16 cellular contexts compared by ENCODE assay signal in genomic region chr9:33814816-33815215, GRCh38.
DNase-seq lines count a peak whose midpoint lies in the region; ATAC-seq and TF ChIP-seq lines count a peak whose summit lies in the region.
"Had no signal": no experiment of that assay in that cellular context is flagged by ENCODE, and none has a peak within 500 bp of the region (broad histone marks: within the 10 kb centered on the region; RNA-seq: fewer than 3 reads in every experiment).

No MANE protein-coding gene starts in this region.

- DNase-seq in T-helper 1 cell: no peak
- no peak for DNase-seq in RWPE2 (ENCODE audit: low spot score)
- peak; percentile 40 to 45 for DNase-seq in foreskin fibroblast
- DNase-seq in stimulated activated naive B cell treated with anti-CD40 and anti-IgM and Interleukin-4, amounts not matched to agents 10 μg/mL and 1 μg/mL and 100 μg/mL, for 72 hours: no peak
- DNase-seq in NCI-H1930 (lab: John Stamatoyannopoulos, UW): no peak
- DNase-seq in Kasumi-1 (lab: John Stamatoyannopoulos, UW): no peak
- DNase-seq: ACHN; activated T-cell treated with anti-CD3 and anti-CD28 coated beads for 4 hours; H7; KG1; RPMI8226; stimulated activated CD4-positive, alpha-beta T cell treated with anti-CD3 and anti-CD28 coated beads, Interleukin-4, amount 100 ng/mL, for 4 hours had no signal

- H3K9me3 Mint-ChIP-seq in T-helper 1 cell treated with Interleukin-12 subunit alpha and Interleukin-12 subunit beta and Interleukin-4 antibody, amounts not matched to agents 30 μg/mL and 1 μg/mL, for 36 hours: no peaks in the 10 kb centered on the region
- H3K9me3 Mint-ChIP-seq in stimulated activated naive B cell treated with anti-CD40 and anti-IgM and Interleukin-4, amounts not matched to agents 10 μg/mL and 1 μg/mL and 100 μg/mL, for 72 hours: no peaks in the 10 kb centered on the region

- no peaks in the 10 kb centered on the region; the same call in 1 of the 2 replicates for H3K36me3 ChIP-seq in RWPE2 (ENCODE audit: low read depth)

- ATAC-seq in RWPE2 (ENCODE audit: low read depth) (no peak), GM18517 (IDR thresholded peaks at IDR 0.05; ENCODE audit: unreplicated experiment) (no peak)
- no peak for ATAC-seq in stimulated activated naive B cell treated with anti-CD40 and anti-IgM and Interleukin-4, amounts not matched to agents 10 μg/mL and 1 μg/mL and 100 μg/mL, for 72 hours (replicated peaks)
- ATAC-seq: GM12878, left lobe of liver had no signal

- no peaks in the 10 kb centered on the region for H3K36me3 Mint-ChIP-seq in T-helper 1 cell treated with Interleukin-12 subunit alpha and Interleukin-12 subunit beta and Interleukin-4 antibody, amounts not matched to agents 30 μg/mL and 1 μg/mL, for 36 hours (ENCODE audit: low read depth)
- H3K36me3 Mint-ChIP-seq in stimulated activated naive B cell treated with anti-CD40 and anti-IgM and Interleukin-4, amounts not matched to agents 10 μg/mL and 1 μg/mL and 100 μg/mL, for 72 hours: peaks cover 4 to 5% of the 10 kb centered on the region in 2 donors

- no peaks in the 10 kb centered on the region for H3K27me3 ChIP-seq in RWPE2 (ENCODE audit: insufficient read depth, poor library complexity, severe bottlenecking)

- no peak overlapping the region for H3K4me3 Mint-ChIP-seq in T-helper 1 cell treated with Interleukin-12 subunit alpha and Interleukin-12 subunit beta and Interleukin-4 antibody, amounts not matched to agents 30 μg/mL and 1 μg/mL, for 36 hours
- peak overlapping the region in 1 of 2 donors; percentile 6 for H3K4me3 Mint-ChIP-seq in stimulated activated naive B cell treated with anti-CD40 and anti-IgM and Interleukin-4, amounts not matched to agents 10 μg/mL and 1 μg/mL and 100 μg/mL, for 72 hours

- no peak overlapping the region for H3K4me3 ChIP-seq in RWPE2 (ENCODE audit: severe bottlenecking)
- H3K4me3 ChIP-seq in foreskin fibroblast (ENCODE audit: low read depth in 1 of 2, low read length in 2 of 2): no peak overlapping the region
- H3K4me3 ChIP-seq: GM12878 had no signal

- TF ChIP-seq CTCF in RWPE2 (IDR thresholded peaks at IDR 0.05; ENCODE audit: poor library complexity, severe bottlenecking) (no peak), foreskin fibroblast (IDR thresholded peaks at IDR 0.05; ENCODE audit: low read depth, low read length) (no peak)

- peaks cover 6% of the 10 kb centered on the region for H3K27me3 Mint-ChIP-seq in T-helper 1 cell treated with Interleukin-12 subunit alpha and Interleukin-12 subunit beta and Interleukin-4 antibody, amounts not matched to agents 30 μg/mL and 1 μg/mL, for 36 hours (ENCODE audit: low read depth)
- H3K27me3 Mint-ChIP-seq in stimulated activated naive B cell treated with anti-CD40 and anti-IgM and Interleukin-4, amounts not matched to agents 10 μg/mL and 1 μg/mL and 100 μg/mL, for 72 hours: no peaks in the 10 kb centered on the region

- H3K27ac ChIP-seq in RWPE2 (ENCODE audit: poor library complexity, severe bottlenecking): peak overlapping the region; percentile 89

- H3K4me1 ChIP-seq in RWPE2 (ENCODE audit: insufficient read depth, poor library complexity, severe bottlenecking): peaks cover 25% of the 10 kb centered on the region

- peaks cover 35% of the 10 kb centered on the region for H3K4me1 Mint-ChIP-seq in T-helper 1 cell treated with Interleukin-12 subunit alpha and Interleukin-12 subunit beta and Interleukin-4 antibody, amounts not matched to agents 30 μg/mL and 1 μg/mL, for 36 hours (ENCODE audit: low read depth)
- peaks cover 26 to 47% of the 10 kb centered on the region in 2 donors for H3K4me1 Mint-ChIP-seq in stimulated activated naive B cell treated with anti-CD40 and anti-IgM and Interleukin-4, amounts not matched to agents 10 μg/mL and 1 μg/mL and 100 μg/mL, for 72 hours

- peak overlapping the region; percentile 27 for H3K27ac Mint-ChIP-seq in T-helper 1 cell treated with Interleukin-12 subunit alpha and Interleukin-12 subunit beta and Interleukin-4 antibody, amounts not matched to agents 30 μg/mL and 1 μg/mL, for 36 hours
- H3K27ac Mint-ChIP-seq in stimulated activated naive B cell treated with anti-CD40 and anti-IgM and Interleukin-4, amounts not matched to agents 10 μg/mL and 1 μg/mL and 100 μg/mL, for 72 hours: peak overlapping the region; percentile 78

- H3K9me3 ChIP-seq in RWPE2 (ENCODE audit: severe bottlenecking): no peaks in the 10 kb centered on the region

Comparison
In these comparisons a context has a peak if more than half of its experiments do, and no peak if none do; other contexts are left out.
1. DNase-seq: peak in foreskin fibroblast (2 of 2); none in T-helper 1 cell (0 of 5), RWPE2 (single experiment), stimulated activated naive B cell treated with anti-CD40 and anti-IgM and Interleukin-4, amounts not matched to agents 10 μg/mL and 1 μg/mL and 100 μg/mL, for 72 hours (single experiment), NCI-H1930 (0 of 2) and Kasumi-1 (0 of 2).